ENCODE assay signal across 7 cellular contexts in genomic region chr3:49868951-49869454, GRCh38. TPM values are rescaled to one million over a fixed set of nuclear protein-coding genes. Genes with fewer than 3 reads are reported as not detected.
DNase-seq lines count a peak whose midpoint lies in the region; ATAC-seq, FAIRE-seq and TF ChIP-seq lines count a peak whose summit lies in the region.

No MANE protein-coding gene starts in this region.

- H3K36me3 Mint-ChIP-seq in CD4-positive, CD25-positive, alpha-beta regulatory T cell = no peaks in the 10 kb centered on the region
- H3K36me3 Mint-ChIP-seq in astrocyte (ENCODE audit: low read depth, unreplicated experiment) (no peaks in the 10 kb centered on the region), neural crest cell (ENCODE audit: low read depth) (no peaks in the 10 kb centered on the region)

- H3K27me3 Mint-ChIP-seq in CD4-positive, CD25-positive, alpha-beta regulatory T cell = peaks cover 15% of the 10 kb centered on the region
- H3K27me3 Mint-ChIP-seq in astrocyte (ENCODE audit: low read depth, unreplicated experiment) (peaks cover 53% of the 10 kb centered on the region), neural crest cell (ENCODE audit: low read depth) (no peaks in the 10 kb centered on the region)

- H3K27me3 ChIP-seq in CD4-positive, CD25-positive, alpha-beta regulatory T cell (ENCODE audit: control insufficient read depth, insufficient read depth, low read length) = peaks cover 8% of the 10 kb centered on the region
- peaks cover 21% of the 10 kb centered on the region for H3K27me3 ChIP-seq in astrocyte (ENCODE audit: insufficient read depth, low read length)

- H3K9ac ChIP-seq in astrocyte (ENCODE audit: low read length) = no peak overlapping the region

- H3K36me3 ChIP-seq in CD4-positive, CD25-positive, alpha-beta regulatory T cell (ENCODE audit: control insufficient read depth, insufficient read depth, low read length) = no peaks in the 10 kb centered on the region
- H3K36me3 ChIP-seq in HEK293 (ENCODE audit: control insufficient read depth in 2 of 2, insufficient read depth in 1 of 2, low read length in 2 of 2) (no peaks in the 10 kb centered on the region), astrocyte (ENCODE audit: insufficient read depth, low read length) (no peaks in the 10 kb centered on the region)

- H3K9me3 ChIP-seq in CD4-positive, CD25-positive, alpha-beta regulatory T cell (ENCODE audit: control insufficient read depth in 2 of 2, low read length in 2 of 2) = no peaks in the 10 kb centered on the region
- H3K9me3 ChIP-seq in HEK293 (ENCODE audit: control insufficient read depth, insufficient read depth, low read depth, low read length) (no peaks in the 10 kb centered on the region), astrocyte (ENCODE audit: insufficient read depth, low read depth, low read length) (no peaks in the 10 kb centered on the region)

- peaks cover 0 to 12% (median 4%) of the 10 kb centered on the region in 4 donors for H3K4me1 Mint-ChIP-seq in CD4-positive, CD25-positive, alpha-beta regulatory T cell
- H3K4me1 Mint-ChIP-seq in astrocyte (ENCODE audit: low read depth, unreplicated experiment) (no peaks in the 10 kb centered on the region), neural crest cell (peaks cover 54% of the 10 kb centered on the region)

- H3K27ac ChIP-seq in CD4-positive, CD25-positive, alpha-beta regulatory T cell (ENCODE audit: insufficient read depth, low read length, poor library complexity, severe bottlenecking) = no peak overlapping the region
- no peak overlapping the region for H3K27ac ChIP-seq in HEK293 (ENCODE audit: extremely low read depth, low read depth, low read length)
- H3K27ac ChIP-seq in astrocyte (ENCODE audit: low read depth, low read length) = no peak overlapping the region

- no peak for FAIRE-seq in astrocyte (lab: Jason Lieb, UNC)

- H2AFZ ChIP-seq in astrocyte (ENCODE audit: low read depth, low read length) = no peak overlapping the region

- in situ Hi-C loops in G401 (cut with HindIII; ENCODE audit: low sequenced_read_pairs) = no loop called here

- no peak for ATAC-seq in CD4-positive, CD25-positive, alpha-beta regulatory T cell (ENCODE audit: low read depth in 2 of 2)

- CTCF ChIA-PET in HEK293 (lab: Yijun Ruan, JAX) = no interaction called here

- no peak for DNase-seq in CD4-positive, CD25-positive, alpha-beta regulatory T cell
- no peak for DNase-seq in astrocyte (ENCODE audit: low read depth)
- peak; percentile 21 for DNase-seq in neural crest cell (ENCODE audit: low read depth, low spot score)
- DNase-seq in HPDE6-E6E7 (ENCODE audit: extremely low spot score) = no peak
- no peak for DNase-seq in G401 (ENCODE audit: low spot score)
- DNase-seq in T1000 (lab: John Stamatoyannopoulos, UW) = no peak

- H3K4me3 Mint-ChIP-seq in CD4-positive, CD25-positive, alpha-beta regulatory T cell = peak overlapping the region in 3 of 4 donors; percentile 25 to 38 (median 35)
- H3K4me3 Mint-ChIP-seq in astrocyte (ENCODE audit: unreplicated experiment) = no peak overlapping the region
- peak overlapping the region; percentile 91 for H3K4me3 Mint-ChIP-seq in neural crest cell

- no peak overlapping the region for H3K4me3 ChIP-seq in CD4-positive, CD25-positive, alpha-beta regulatory T cell (ENCODE audit: low read depth, low read length)
- H3K4me3 ChIP-seq in HEK293 (ENCODE audit: low read depth, low read length) = peak overlapping the region; percentile 32
- H3K4me3 ChIP-seq in astrocyte (ENCODE audit: insufficient read depth, low read depth, low read length) = no peak overlapping the region

- H4K20me1 ChIP-seq in astrocyte (ENCODE audit: insufficient read depth, low read length) = no peaks in the 10 kb centered on the region

- no peak for TF ChIP-seq CTCF in HEK293 (tag by site-specific recombination; IDR thresholded peaks at IDR 0.05)
- TF ChIP-seq CTCF in astrocyte (IDR thresholded peaks at IDR 0.05; ENCODE audit: insufficient read depth, low read depth, low read length) = no peak
- TF ChIP-seq CTCF in neural crest cell (conservative IDR thresholded peaks at IDR 0.05) = no peak

- H3K4me1 ChIP-seq in CD4-positive, CD25-positive, alpha-beta regulatory T cell (ENCODE audit: control insufficient read depth, insufficient read depth, low read length, poor library complexity, severe bottlenecking) = peaks cover 13% of the 10 kb centered on the region
- H3K4me1 ChIP-seq in HEK293 (ENCODE audit: control insufficient read depth, insufficient read depth, low read length) (no peaks in the 10 kb centered on the region), astrocyte (ENCODE audit: insufficient read depth, low read length) (no peaks in the 10 kb centered on the region)

- no peaks in the 10 kb centered on the region for H3K9me3 Mint-ChIP-seq in CD4-positive, CD25-positive, alpha-beta regulatory T cell
- no peaks in the 10 kb centered on the region for H3K9me3 Mint-ChIP-seq in astrocyte (ENCODE audit: unreplicated experiment)
- no peaks in the 10 kb centered on the region for H3K9me3 Mint-ChIP-seq in neural crest cell

- peak overlapping the region; percentile 71 for H3K4me2 ChIP-seq in astrocyte (ENCODE audit: low read length)

- no peak overlapping the region for H3K27ac Mint-ChIP-seq in CD4-positive, CD25-positive, alpha-beta regulatory T cell
- H3K27ac Mint-ChIP-seq in astrocyte (ENCODE audit: unreplicated experiment) (no peak overlapping the region), neural crest cell (ENCODE audit: unreplicated experiment) (no peak overlapping the region)

- POLR2A ChIA-PET in HEK293 (lab: Yijun Ruan, JAX) = interaction anchor here (1.5 kb wide), 1 partner anchor 12 kb away, joined by 5 read pairs; the partner anchor contains the start of gene TRAIP

- no peaks in the 10 kb centered on the region for H3K79me2 ChIP-seq in astrocyte (ENCODE audit: insufficient read depth, low read length)

TF ChIP-seq in HEK293, 187 proteins besides CTCF, POLR2A, EP300 and RAD21 (continues in another document):
- no peak for TF ChIP-seq ZBTB26 (tag by site-specific recombination; optimal IDR thresholded peaks at IDR 0.05)
- peak; percentile 73 for TF ChIP-seq ZIC2 (tag by site-specific recombination; IDR thresholded peaks at IDR 0.05)
- peak; percentile 81 for TF ChIP-seq GLIS2 (tag by site-specific recombination; IDR thresholded peaks at IDR 0.05)
- peak; percentile 43; the same call in 1 of the 2 replicates for TF ChIP-seq HIC1 (tag by site-specific recombination; IDR thresholded peaks at IDR 0.05)

RNA-seq across cellular contexts. Expression of gene CAMKV, which starts 0.7 kb away (rescaled TPM):
- total RNA-seq in CD4-positive, CD25-positive, alpha-beta regulatory T cell = not detected
- not detected for polyA plus RNA-seq in CD4-positive, CD25-positive, alpha-beta regulatory T cell
- total RNA-seq in astrocyte = 0.22 and 0.45 TPM in 2 replicates
- total RNA-seq in neural crest cell = 41.2 and 43.1 TPM in 2 replicates
- total RNA-seq in G401 (2014; rRNA removed; shearing (Covaris generic)) = 1.4 and 2.1 TPM in 2 replicates

RNA-seq across cellular contexts. Expression of gene TRAIP, which starts 12.6 kb away (rescaled TPM):
- total RNA-seq in CD4-positive, CD25-positive, alpha-beta regulatory T cell = 7.9 TPM
- polyA plus RNA-seq in CD4-positive, CD25-positive, alpha-beta regulatory T cell = 1 to 10 TPM in 3 of 4 donors, under 1 TPM in 1; 0.52 to 3.2 (median 1.7) TPM
- 3.2 and 3.4 TPM in 2 replicates for total RNA-seq in astrocyte
- total RNA-seq in neural crest cell = 33.4 and 38.1 TPM in 2 replicates
- total RNA-seq in G401 (2014; rRNA removed; shearing (Covaris generic)) = 7.2 and 20.4 TPM in 2 replicates

RNA-seq across cellular contexts. Expression of gene MST1R, which starts 34.7 kb away (rescaled TPM):
- total RNA-seq in CD4-positive, CD25-positive, alpha-beta regulatory T cell = 2.0 TPM
- under 1 TPM in 2 of 4 donors, not detected in 2; 0.25 to 0.31 TPM for polyA plus RNA-seq in CD4-positive, CD25-positive, alpha-beta regulatory T cell
- total RNA-seq in astrocyte = 0.46 and 0.57 TPM in 2 replicates
- 1.4 and 2.6 TPM in 2 replicates for total RNA-seq in neural crest cell
- total RNA-seq in G401 (2014; rRNA removed; shearing (Covaris generic)) = not detected in 2 replicates

RNA-seq across cellular contexts. Expression of gene UBA7, which starts 55.2 kb away (rescaled TPM):
- total RNA-seq in CD4-positive, CD25-positive, alpha-beta regulatory T cell = 201 TPM
- 10 to 100 TPM; 30.6 to 41.8 (median 37.4) TPM for polyA plus RNA-seq in CD4-positive, CD25-positive, alpha-beta regulatory T cell
- total RNA-seq in astrocyte = 18.9 and 26.2 TPM in 2 replicates
- total RNA-seq in neural crest cell = 4.2 and 6.0 TPM in 2 replicates
- total RNA-seq in G401 (2014; rRNA removed; shearing (Covaris generic)) = 0.14 and 0.49 TPM in 2 replicates

Comparison
In these comparisons a context has a peak if more than half of its experiments do, and no peak if none do; other contexts are left out.
1. RNA of gene CAMKV, which starts 0.7 kb away (total RNA-seq): 41.2 to 43.1 TPM in neural crest cell; 1.4 to 2.1 TPM in G401, 0.22 to 0.45 TPM in astrocyte and not detected in CD4-positive, CD25-positive, alpha-beta regulatory T cell (single experiment); every median in the first group is over 10 times any median in the second.